24 cellular contexts compared by ENCODE assay signal in the genomic region with DNA sequence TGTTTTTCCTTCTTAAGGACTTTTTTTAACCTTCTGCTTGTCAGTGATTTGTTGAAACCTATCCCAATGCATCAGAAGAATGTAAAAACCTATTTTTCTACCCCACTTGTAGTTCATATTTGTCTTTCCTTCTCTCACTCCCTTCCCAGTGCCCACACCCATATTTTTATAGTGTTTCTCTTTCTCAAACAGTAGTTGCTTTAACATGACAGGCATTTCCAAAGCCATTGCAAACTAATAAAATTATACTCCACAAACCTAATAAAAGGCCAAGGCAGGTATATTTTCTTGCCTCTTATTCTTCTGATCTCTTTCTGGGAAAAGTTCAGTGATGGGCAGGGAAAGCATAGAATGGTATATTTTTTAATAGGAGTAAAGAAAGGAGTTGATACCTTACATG.
"Had no signal": no experiment of that assay in that cellular context is flagged by ENCODE, and none has a peak within 500 bp of the region (broad histone marks: within the 10 kb centered on the region; RNA-seq: fewer than 3 reads in every experiment).

No MANE protein-coding gene starts in this region.

- H3K27ac ChIP-seq: coronary artery, esophagus muscularis mucosa, foreskin keratinocyte, gastroesophageal sphincter, heart left ventricle, hepatocyte, left lung, parathyroid adenoma, right atrium auricular region, sigmoid colon, stomach, thyroid gland had no signal

- H3K36me3 Mint-ChIP-seq: stimulated activated effector memory CD8-positive, alpha-beta T cell treated with anti-CD3 and anti-CD28 coated beads, Interleukin-12 subunit alpha, Interleukin-12 subunit beta, amount 100 ng/mL, for 72 hours had no signal

- ATAC-seq: foreskin keratinocyte; gastroesophageal sphincter; heart left ventricle; left lung; naive thymus-derived CD8-positive, alpha-beta T cell; stimulated activated effector memory CD8-positive, alpha-beta T cell treated with anti-CD3 and anti-CD28 coated beads, Interleukin-12 subunit alpha, Interleukin-12 subunit beta, amount 100 ng/mL, for 72 hours had no signal

- H3K27me3 ChIP-seq: esophagus muscularis mucosa, foreskin keratinocyte, gastroesophageal sphincter, heart left ventricle, hepatocyte, left lung, right atrium auricular region, sigmoid colon, stomach, thyroid gland had no signal

- H3K4me3 Mint-ChIP-seq: mesothelial cell of epicardium; naive thymus-derived CD8-positive, alpha-beta T cell; stimulated activated effector memory CD8-positive, alpha-beta T cell treated with anti-CD3 and anti-CD28 coated beads, Interleukin-12 subunit alpha, Interleukin-12 subunit beta, amount 100 ng/mL, for 72 hours; type B pancreatic cell had no signal

- H3K27me3 Mint-ChIP-seq: naive thymus-derived CD8-positive, alpha-beta T cell; progenitor cell of endocrine pancreas; type B pancreatic cell had no signal

- H3K36me3 ChIP-seq: left lung, right atrium auricular region, sigmoid colon, thyroid gland had no signal

- H3K9me3 Mint-ChIP-seq: stimulated activated effector memory CD8-positive, alpha-beta T cell treated with anti-CD3 and anti-CD28 coated beads, Interleukin-12 subunit alpha, Interleukin-12 subunit beta, amount 100 ng/mL, for 72 hours; type B pancreatic cell had no signal

- H3K4me1 Mint-ChIP-seq: stimulated activated effector memory CD8-positive, alpha-beta T cell treated with anti-CD3 and anti-CD28 coated beads, Interleukin-12 subunit alpha, Interleukin-12 subunit beta, amount 100 ng/mL, for 72 hours had no signal

- H3K9ac ChIP-seq: parathyroid adenoma had no signal

- H3K27ac Mint-ChIP-seq: mesothelial cell of epicardium; naive thymus-derived CD8-positive, alpha-beta T cell; progenitor cell of endocrine pancreas; stimulated activated effector memory CD8-positive, alpha-beta T cell treated with anti-CD3 and anti-CD28 coated beads, Interleukin-12 subunit alpha, Interleukin-12 subunit beta, amount 100 ng/mL, for 72 hours; type B pancreatic cell had no signal

- H3K9me3 ChIP-seq: esophagus muscularis mucosa, gastroesophageal sphincter, heart left ventricle, right atrium auricular region, sigmoid colon, stomach, thyroid gland had no signal

- DNase-seq: dermis blood vessel endothelial cell; effector memory CD4-positive, alpha-beta T cell; foreskin keratinocyte; heart left ventricle; kidney; left lung; mesenchymal stem cell; naive thymus-derived CD8-positive, alpha-beta T cell; sigmoid colon; stimulated activated CD4-positive, alpha-beta T cell treated with anti-CD3 and anti-CD28 coated beads, Interleukin-2, amount 100 ng/mL, for 24 hours; stimulated activated CD4-positive, alpha-beta T cell treated with anti-CD3 and anti-CD28 coated beads, Interleukin-4, amount 100 ng/mL, for 24 hours; stimulated activated naive CD4-positive, alpha-beta T cell treated with Interleukin-2 at 50 U/mL for 16 hours; stomach; thyroid gland had no signal

- H3K4me3 ChIP-seq: coronary artery, esophagus muscularis mucosa, gastroesophageal sphincter, heart left ventricle, hepatocyte, left lung, right atrium auricular region, sigmoid colon, stomach, thyroid gland had no signal

- H3K4me1 ChIP-seq: esophagus muscularis mucosa, gastroesophageal sphincter, parathyroid adenoma, right atrium auricular region, sigmoid colon, stomach, thyroid gland had no signal
